In the genomic region with DNA sequence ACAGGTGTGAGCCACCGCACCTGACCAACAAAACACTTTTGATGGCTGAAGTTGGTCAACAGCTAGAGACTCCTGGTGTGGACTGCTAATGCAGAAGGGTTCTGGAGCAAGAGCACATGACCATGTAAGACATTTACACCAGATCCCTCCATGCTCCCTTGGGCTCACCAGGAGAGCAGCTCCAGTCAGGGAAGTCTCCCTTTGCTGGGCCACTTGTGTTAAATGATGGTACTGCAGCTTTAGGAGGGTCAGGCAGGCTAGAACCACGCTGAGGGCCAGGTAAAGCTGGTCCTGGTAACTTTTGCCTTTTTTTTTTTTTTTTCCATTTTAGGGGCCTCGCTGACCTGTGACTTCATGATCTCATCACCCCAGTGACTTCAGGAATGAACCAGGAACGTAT, we compare ENCODE assay signal across 20 cellular contexts.
A peak's percentile ranks its signal among the peaks of the same experiment; 100 is the strongest.
DNase-seq lines count a peak whose midpoint lies in the region; ATAC-seq, FAIRE-seq and TF ChIP-seq lines count a peak whose summit lies in the region.
"Had no signal": no experiment of that assay in that cellular context is flagged by ENCODE, and none has a peak within 500 bp of the region (broad histone marks: within the 10 kb centered on the region; RNA-seq: fewer than 3 reads in every experiment).

No MANE protein-coding gene starts in this region.

- no peak for FAIRE-seq in HepG2 (lab: Jason Lieb, UNC)
- FAIRE-seq: islet of Langerhans had no signal

- DNase-seq in HepG2 (ENCODE audit: low spot score) (peak; percentile 24), right lobe of liver (no peak), iPS-NIHi11 (ENCODE audit: low spot score) (peak; percentile 41), osteoblast (ENCODE audit: insufficient read length, low spot score, missing footprints) (no peak), KBM-7 (no peak), SW480 (ENCODE audit: low spot score) (no peak), NCI-H1417 treated with DMSO at 0.1 percent for 48 hours (lab: John Stamatoyannopoulos, UW) (no peak)
- DNase-seq: activated naive CD4-positive, alpha-beta T cell treated with anti-CD3 and anti-CD28 coated beads, Interleukin-2, amount 50 U/mL, for 16 hours; COR-L47; effector CD4-positive, alpha-beta T cell; foreskin melanocyte; Karpas-422; NCI-H1436 treated with DMSO at 0.1 percent for 48 hours; NCI-H446; SK-N-SH; stimulated activated CD4-positive, alpha-beta T cell treated with anti-CD3 and anti-CD28 coated beads, Interleukin-2, amount 100 ng/mL, for 48 hours had no signal

- no peak for TF ChIP-seq RAD21 in HepG2 (CRISPR knock-in tag; IDR thresholded peaks at IDR 0.05)

- no peaks in the 10 kb centered on the region for H4K20me1 ChIP-seq in HepG2 (ENCODE audit: insufficient read depth, low read length)
- no peaks in the 10 kb centered on the region for H4K20me1 ChIP-seq in osteoblast (ENCODE audit: insufficient read depth, low read length)

- H3K9ac ChIP-seq in HepG2 (ENCODE audit: insufficient read depth, low read depth, low read length) (peak overlapping the region; percentile 72; the same call in 1 of the 2 replicates), rectal smooth muscle tissue (ENCODE audit: low read length) (no peak overlapping the region)
- H3K9ac ChIP-seq: SK-N-SH had no signal

- POLR2A ChIA-PET in HepG2 (lab: Yijun Ruan, JAX) = interaction anchor here (1.5 to 11.5 kb wide), 5 partner anchors 37 to 181 kb away, joined by 5 to 145 read pairs (median 11); a partner anchor contains a TSS

- in situ Hi-C loops in HepG2 (cut with HindIII; ENCODE audit: extremely low pct_ligation_motif_present, low pct_unique_long_range_greater_than_20kb) = loop anchor here (5.0 kb wide), 1 partner anchor 84 kb away; no protein-coding TSS in a partner anchor
- in situ Hi-C loops in KBM-7 (cut with MboI; ENCODE audit: low pct_unique_long_range_greater_than_20kb, low sequenced_read_pairs) = no loop called here

- no peaks in the 10 kb centered on the region for H3K36me3 ChIP-seq in HepG2 (replicated peaks in 1 of 2; ENCODE audit: control insufficient read depth in 1 of 2, insufficient read depth in 2 of 2, low read length in 2 of 2)
- H3K36me3 ChIP-seq in right lobe of liver = no peaks in the 10 kb centered on the region
- H3K36me3 ChIP-seq in rectal smooth muscle tissue (ENCODE audit: control insufficient read depth, insufficient read depth, low read length) = no peaks in the 10 kb centered on the region
- H3K36me3 ChIP-seq in osteoblast (ENCODE audit: insufficient read depth, low read length) = no peaks in the 10 kb centered on the region

- TF ChIP-seq POLR2A in HepG2 (IDR thresholded peaks at IDR 0.05; ENCODE audit: insufficient read depth in 1 of 2, low read depth in 2 of 2, low read length in 2 of 2) (no peak), right lobe of liver (IDR thresholded peaks at IDR 0.05) (no peak)

- H3K4me2 ChIP-seq in HepG2 (ENCODE audit: low read depth, low read length) (0 out of 2 replicates have a peak overlapping the region, but pooled peaks have one; percentile 86), osteoblast (ENCODE audit: insufficient read depth, low read length) (no peak overlapping the region)
- H3K4me2 ChIP-seq: SK-N-SH had no signal

- H3K9me3 ChIP-seq in HepG2 (ENCODE audit: low read length) (no peaks in the 10 kb centered on the region), right lobe of liver (no peaks in the 10 kb centered on the region), osteoblast (ENCODE audit: low read depth, low read length) (peaks cover 9% of the 10 kb centered on the region)
- H3K9me3 ChIP-seq: SK-N-SH had no signal

- TF ChIP-seq CTCF in HepG2 (CRISPR knock-in tag; IDR thresholded peaks at IDR 0.05) = no peak
- TF ChIP-seq CTCF in right lobe of liver (IDR thresholded peaks at IDR 0.05) = no peak
- TF ChIP-seq CTCF in osteoblast (IDR thresholded peaks at IDR 0.05; ENCODE audit: extremely low read depth, low read depth, low read length) = no peak

- no TSS peak for BruUV-seq in HepG2 (replicated peaks; lab: Mats Ljungman, UMichigan)

- no peak overlapping the region for H3K4me3 ChIP-seq in HepG2 (replicated peaks in 1 of 3; ENCODE audit: insufficient read depth in 1 of 3, low read depth in 2 of 3, low read length in 3 of 3)
- no peak overlapping the region for H3K4me3 ChIP-seq in right lobe of liver
- H3K4me3 ChIP-seq in rectal smooth muscle tissue (ENCODE audit: low read length) = no peak overlapping the region
- H3K4me3 ChIP-seq in osteoblast (ENCODE audit: insufficient read depth, low read length) = no peak overlapping the region

- H2AFZ ChIP-seq in HepG2 (ENCODE audit: low read length) = no peak overlapping the region
- no peak overlapping the region for H2AFZ ChIP-seq in osteoblast (ENCODE audit: low read length)

- intact Hi-C loops in HepG2 (cut with micrococcal nuclease; ENCODE audit: unreplicated experiment) = no loop called here
- intact Hi-C loops in right lobe of liver (cut with DNase I) = no loop called here

- ATAC-seq in HepG2 = peak; percentile 34; the same call in 2 of the 3 replicates
- no peak for ATAC-seq in right lobe of liver

- CTCF ChIA-PET in HepG2 (lab: Yijun Ruan, JAX; ENCODE audit: low intra/inter-chr PET ratio, low total read pairs) = no interaction called here

- TF ChIP-seq EP300 in HepG2 (IDR thresholded peaks at IDR 0.05; ENCODE audit: low read depth in 2 of 2, low read length in 2 of 2) = no peak
- TF ChIP-seq EP300 in HepG2 (CRISPR knock-in tag; IDR thresholded peaks at IDR 0.05; ENCODE audit: borderline replicate concordance) = no peak

- H3K27ac ChIP-seq in HepG2 (ENCODE audit: extremely low read length, insufficient read depth, low read length) (peak overlapping the region; percentile 92), right lobe of liver (peak overlapping the region in 1 of 3 donors; percentile 45), rectal smooth muscle tissue (ENCODE audit: low read depth, low read length) (peak overlapping the region; percentile 83), osteoblast (ENCODE audit: low read depth, low read length) (no peak overlapping the region)
- H3K27ac ChIP-seq: HL-60, VCaP had no signal

- H3K4me1 ChIP-seq in HepG2 (ENCODE audit: insufficient read depth, low read length) = peaks cover 99% of the 10 kb centered on the region
- peaks cover 2 to 45% (median 18%) of the 10 kb centered on the region in 4 donors for H3K4me1 ChIP-seq in right lobe of liver
- peaks cover 32% of the 10 kb centered on the region for H3K4me1 ChIP-seq in rectal smooth muscle tissue (ENCODE audit: control insufficient read depth, insufficient read depth, low read length)
- peaks cover 28% of the 10 kb centered on the region for H3K4me1 ChIP-seq in osteoblast (ENCODE audit: insufficient read depth, low read length)

- no peaks in the 10 kb centered on the region for H3K79me2 ChIP-seq in HepG2 (ENCODE audit: insufficient read depth, low read length)
- no peaks in the 10 kb centered on the region for H3K79me2 ChIP-seq in osteoblast (ENCODE audit: insufficient read depth, low read length)

- WGBS in HepG2 (ENCODE audit: low lambda C conversion rate) = 92% methylated on average over 4 of the region's 4 CpGs
- 82% methylated on average over 3 of the region's 4 CpGs for WGBS in right lobe of liver (ENCODE audit: insufficient coverage, low coverage, low lambda C conversion rate, missing lambda C conversion rate)

- H3K27me3 ChIP-seq in HepG2 (ENCODE audit: control insufficient read depth in 1 of 2, insufficient read depth in 2 of 2, low read length in 2 of 2) = no peaks in the 10 kb centered on the region
- H3K27me3 ChIP-seq in right lobe of liver = no peaks in the 10 kb centered on the region
- H3K27me3 ChIP-seq in rectal smooth muscle tissue (ENCODE audit: control insufficient read depth, insufficient read depth, low read length) = peaks cover 3% of the 10 kb centered on the region
- no peaks in the 10 kb centered on the region for H3K27me3 ChIP-seq in osteoblast (ENCODE audit: insufficient read depth, low read length)

TF ChIP-seq in HepG2, 621 proteins besides CTCF, POLR2A, EP300 and RAD21:
- TF ChIP-seq ZNF335 (CRISPR knock-in tag; IDR thresholded peaks at IDR 0.05) (no peak), ZFX (CRISPR knock-in tag; IDR thresholded peaks at IDR 0.05; ENCODE audit: low read depth) (no peak), CBX5 (CRISPR knock-in tag; IDR thresholded peaks at IDR 0.05; ENCODE audit: borderline replicate concordance) (no peak)

Comparison
In these comparisons a context has a peak if more than half of its experiments do, and no peak if none do; other contexts are left out.
1. DNase-seq: peak in HepG2 (single experiment) and iPS-NIHi11 (single experiment); none in right lobe of liver (0 of 3), osteoblast (single experiment), KBM-7 (single experiment), SW480 (single experiment) and NCI-H1417 treated with DMSO at 0.1 percent for 48 hours (single experiment).